In the genomic region with DNA sequence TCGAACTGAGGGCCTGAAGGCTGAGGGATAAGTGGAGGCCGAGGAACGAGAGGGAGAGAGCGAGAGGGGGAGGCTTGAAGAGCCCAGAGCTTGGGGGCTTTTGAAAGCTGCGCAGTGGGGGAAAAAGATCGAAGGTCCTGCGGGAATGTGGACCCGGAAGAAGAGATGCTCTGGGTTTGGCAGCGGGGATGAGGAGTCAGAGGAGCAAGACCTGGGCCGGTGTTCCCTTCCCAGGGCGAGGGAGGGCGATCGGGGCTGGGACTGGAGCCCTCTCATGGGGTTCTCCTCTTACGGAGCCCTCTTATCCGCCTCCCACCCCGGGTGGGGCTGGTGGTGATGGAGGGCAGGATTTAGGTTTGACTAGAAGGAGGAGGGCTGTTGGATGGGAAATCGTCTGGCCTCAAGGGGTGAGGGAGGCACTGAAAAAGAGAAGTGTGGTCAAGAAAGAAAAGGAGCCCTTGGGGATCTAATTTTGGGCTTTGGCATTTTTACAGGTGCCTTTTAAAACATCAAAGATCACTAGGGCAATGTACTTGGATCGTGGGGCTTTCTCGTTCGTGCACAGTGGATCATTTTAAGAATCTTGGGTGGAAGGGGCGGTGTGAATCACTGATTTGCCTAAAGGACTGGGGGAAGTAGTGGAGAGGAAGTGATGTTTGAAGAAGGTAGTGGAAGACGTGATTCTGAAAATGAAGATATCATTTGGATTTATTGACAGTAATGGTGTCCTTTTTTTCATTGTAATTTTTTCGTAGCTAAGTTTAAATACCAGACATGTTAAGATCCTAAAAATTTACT, we compare ENCODE assay signal across 8 cellular contexts. TPM values are rescaled to one million over a fixed set of nuclear protein-coding genes. Genes with fewer than 3 reads are reported as not detected.
DNase-seq lines count a peak whose midpoint lies in the region; ATAC-seq, FAIRE-seq and TF ChIP-seq lines count a peak whose summit lies in the region.

No MANE protein-coding gene starts in this region.

- no peaks in the 10 kb centered on the region for H3K36me3 Mint-ChIP-seq in T-helper 2 cell treated with Interferon-gamma antibody and Interleukin-4, amounts not matched to agents 5 μg/mL and 100 μg/mL, for 36 hours (ENCODE audit: low read depth)

- ATAC-seq in GM21723 (IDR thresholded peaks at IDR 0.05; ENCODE audit: unreplicated experiment), result peak; percentile 33

- H3K27ac ChIP-seq in skin epidermis, result peak overlapping the region; percentile 80 to 98 (median 95)

- H3K4me3 ChIP-seq in Jurkat, Clone E6-1 (ENCODE audit: low read length), result peak overlapping the region; percentile 89
- H3K4me3 ChIP-seq in bronchial epithelial cell (ENCODE audit: low read depth, low read length), result peak overlapping the region; percentile 86
- peak overlapping the region; percentile 68 to 89 (median 80) for H3K4me3 ChIP-seq in skin epidermis

- TF ChIP-seq CTCF in bronchial epithelial cell (IDR thresholded peaks at IDR 0.05; ENCODE audit: insufficient read depth, low read length, severe bottlenecking), result no peak

- peaks cover 43% of the 10 kb centered on the region for H3K4me1 Mint-ChIP-seq in T-helper 2 cell treated with Interferon-gamma antibody and Interleukin-4, amounts not matched to agents 5 μg/mL and 100 μg/mL, for 36 hours (ENCODE audit: low read depth)

- peak overlapping the region; percentile 92 for H3K27ac Mint-ChIP-seq in T-helper 2 cell treated with Interferon-gamma antibody and Interleukin-4, amounts not matched to agents 5 μg/mL and 100 μg/mL, for 36 hours

- no peaks in the 10 kb centered on the region for H3K36me3 ChIP-seq in bronchial epithelial cell (ENCODE audit: control insufficient read depth, insufficient read depth, low read length)

- peak overlapping the region; percentile 86 for H3K4me3 Mint-ChIP-seq in T-helper 2 cell treated with Interferon-gamma antibody and Interleukin-4, amounts not matched to agents 5 μg/mL and 100 μg/mL, for 36 hours

- DNase-seq in EL (peak; percentile 71), bronchial epithelial cell (ENCODE audit: low read depth) (peak; percentile 37), iPS-NIHi7 (ENCODE audit: extremely low spot score) (peak; percentile 56), SHP77 treated with DMSO at 0.1 percent for 48 hours (lab: John Stamatoyannopoulos, UW) (no peak)
- peak; percentile 17 for DNase-seq in Jurkat, Clone E6-1 (ENCODE audit: low read depth, low spot score)
- peak; percentile 40 for DNase-seq in T-helper 2 cell treated with Interferon-gamma antibody and Interleukin-4, amounts not matched to agents 5 μg/mL and 100 μg/mL, for 36 hours (ENCODE audit: low spot score)

- H3K27me3 ChIP-seq in bronchial epithelial cell (ENCODE audit: control insufficient read depth, insufficient read depth, low read length), result no peaks in the 10 kb centered on the region

- H3K27me3 Mint-ChIP-seq in T-helper 2 cell treated with Interferon-gamma antibody and Interleukin-4, amounts not matched to agents 5 μg/mL and 100 μg/mL, for 36 hours (ENCODE audit: low read depth), result no peaks in the 10 kb centered on the region

- FAIRE-seq in bronchial epithelial cell (lab: Jason Lieb, UNC), result no peak

- no peaks in the 10 kb centered on the region for H3K9me3 Mint-ChIP-seq in T-helper 2 cell treated with Interferon-gamma antibody and Interleukin-4, amounts not matched to agents 5 μg/mL and 100 μg/mL, for 36 hours

RNA-seq across cellular contexts. Expression of gene SAMD8, which starts 0.6 kb away (rescaled TPM):
- 7.5 TPM for polyA plus RNA-seq in Jurkat, Clone E6-1 (2012; ENCODE audit: insufficient read depth, insufficient read length)
- 25.5 and 36.0 TPM in 2 replicates for total RNA-seq in bronchial epithelial cell
